21 cellular contexts compared by ENCODE assay signal in the genomic region with DNA sequence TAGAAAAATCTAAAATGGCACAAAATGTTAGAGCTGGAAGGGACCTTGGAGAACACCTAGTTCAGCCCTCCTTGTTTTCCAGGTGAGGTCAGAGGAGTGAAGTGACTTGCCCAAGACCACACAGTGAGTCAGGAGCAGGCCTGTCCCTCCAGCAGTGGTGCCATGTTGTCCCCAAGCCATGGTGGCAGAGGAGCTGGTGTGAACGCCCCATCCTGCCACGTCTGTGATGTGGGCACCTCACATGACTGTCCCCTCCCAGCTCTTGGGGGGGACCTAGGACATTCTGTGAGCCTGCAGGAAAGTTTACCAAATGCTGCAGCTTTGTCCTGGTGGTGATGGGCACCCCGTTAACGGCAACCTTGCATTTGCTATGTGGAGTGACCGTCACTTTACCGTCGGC.
"Had no signal": no experiment of that assay in that cellular context is flagged by ENCODE, and none has a peak within 500 bp of the region (broad histone marks: within the 10 kb centered on the region; RNA-seq: fewer than 3 reads in every experiment).

No MANE protein-coding gene starts in this region.

- H3K4me3 ChIP-seq: SJCRH30 had no signal

- H3K4me3 Mint-ChIP-seq: activated CD4-positive, alpha-beta T cell treated with anti-CD3 and anti-CD28 coated beads for 36 hours; activated CD8-positive, alpha-beta T cell treated with anti-CD3 and anti-CD28 coated beads for 36 hours had no signal

- DNase-seq: activated CD4-positive, alpha-beta T cell treated with anti-CD3 and anti-CD28 coated beads for 36 hours; activated CD8-positive, alpha-beta memory T cell treated with anti-CD3 and anti-CD28 coated beads, Interleukin-2, amount 50 U/mL, for 4 hours; activated CD8-positive, alpha-beta T cell treated with anti-CD3 and anti-CD28 coated beads for 36 hours; activated naive CD4-positive, alpha-beta T cell treated with Interleukin-2 at 50 U/mL for 16 hours; activated T-cell treated with anti-CD3 and anti-CD28 coated beads, Interleukin-2, amount 50 U/mL, for 1 hour; caudate nucleus; KG1; NCI-H1092 treated with DMSO at 0.1 percent for 48 hours; NCI-H1417 treated with DMSO at 0.1 percent for 48 hours; NCI-H1694; NCI-H2029; NCI-H2107; NCI-H345; NCI-H510A; NCI-H526 treated with DMSO at 0.1 percent for 48 hours; NCI-H82; Right ventricle myocardium superior; SJCRH30; T-helper 1 cell; WERI-Rb-1 had no signal

- H3K9me3 Mint-ChIP-seq: activated CD8-positive, alpha-beta T cell treated with anti-CD3 and anti-CD28 coated beads for 36 hours had no signal

- H3K27ac Mint-ChIP-seq: activated CD4-positive, alpha-beta T cell treated with anti-CD3 and anti-CD28 coated beads for 36 hours; activated CD8-positive, alpha-beta T cell treated with anti-CD3 and anti-CD28 coated beads for 36 hours; activated naive CD4-positive, alpha-beta T cell treated with anti-CD3 and anti-CD28 coated beads, Interleukin-2, amount 50 U/mL, for 72 hours had no signal

- ATAC-seq: activated CD4-positive, alpha-beta T cell treated with anti-CD3 and anti-CD28 coated beads for 36 hours; activated CD8-positive, alpha-beta T cell treated with anti-CD3 and anti-CD28 coated beads for 36 hours; activated naive CD4-positive, alpha-beta T cell treated with anti-CD3 and anti-CD28 coated beads, Interleukin-2, amount 50 U/mL, for 72 hours had no signal
